In genomic region chr17:5592382-5592781, GRCh38 we compare ENCODE assay signal across 8 cellular contexts. TPM values are rescaled to one million over a fixed set of nuclear protein-coding genes. Genes with fewer than 3 reads are reported as not detected.
DNase-seq lines count a peak whose midpoint lies in the region; ATAC-seq and TF ChIP-seq lines count a peak whose summit lies in the region.

No MANE protein-coding gene starts in this region.

- no peaks in the 10 kb centered on the region for H3K9me3 Mint-ChIP-seq in neural crest cell
- no peaks in the 10 kb centered on the region for H3K9me3 Mint-ChIP-seq in activated naive CD4-positive, alpha-beta T cell treated with anti-CD3 and anti-CD28 coated beads for 36 hours

- H3K36me3 Mint-ChIP-seq in neural crest cell (ENCODE audit: low read depth): no peaks in the 10 kb centered on the region
- no peaks in the 10 kb centered on the region for H3K36me3 Mint-ChIP-seq in activated naive CD4-positive, alpha-beta T cell treated with anti-CD3 and anti-CD28 coated beads for 36 hours (ENCODE audit: low read depth)

- no peak overlapping the region for H3K4me3 Mint-ChIP-seq in neural crest cell
- H3K4me3 Mint-ChIP-seq in activated naive CD4-positive, alpha-beta T cell treated with anti-CD3 and anti-CD28 coated beads for 36 hours: no peak overlapping the region

- peaks cover 12% of the 10 kb centered on the region for H3K27me3 Mint-ChIP-seq in neural crest cell (ENCODE audit: low read depth)
- H3K27me3 Mint-ChIP-seq in activated naive CD4-positive, alpha-beta T cell treated with anti-CD3 and anti-CD28 coated beads for 36 hours (ENCODE audit: low read depth): peaks cover 13% of the 10 kb centered on the region

- peak; percentile 75 for TF ChIP-seq CTCF in neural crest cell (conservative IDR thresholded peaks at IDR 0.05)

- H3K4me1 Mint-ChIP-seq in neural crest cell: peaks cover under 1% of the 10 kb centered on the region
- H3K4me1 Mint-ChIP-seq in activated naive CD4-positive, alpha-beta T cell treated with anti-CD3 and anti-CD28 coated beads for 36 hours (ENCODE audit: low read depth): peaks cover 1% of the 10 kb centered on the region

- intact Hi-C loops in activated naive CD4-positive, alpha-beta T cell treated with anti-CD3 and anti-CD28 coated beads for 36 hours (cut with micrococcal nuclease): loop anchor here (1.0 to 5.0 kb wide), 2 partner anchors 115 to 685 kb away; no protein-coding TSS in a partner anchor

- CTCF ChIA-PET in activated naive CD4-positive, alpha-beta T cell treated with anti-CD3 and anti-CD28 coated beads for 36 hours (lab: Charles Lee): interaction anchor here (0.7 to 2.3 kb wide), 10 partner anchors 9 to 836 kb away, joined by 3 to 21 read pairs (median 4); no protein-coding TSS in a partner anchor

- DNase-seq in COR-L47 (lab: John Stamatoyannopoulos, UW) (peak; percentile 15), KG1 (lab: John Stamatoyannopoulos, UW) (peak; percentile 1), RKO (ENCODE audit: low spot score) (peak; percentile 53), neural crest cell (ENCODE audit: low read depth, low spot score) (no peak), COLO668 (lab: John Stamatoyannopoulos, UW; ENCODE audit: unreplicated experiment) (no peak)
- no peak for DNase-seq in activated naive CD4-positive, alpha-beta T cell treated with anti-CD3 and anti-CD28 coated beads for 36 hours

- no peak overlapping the region for H3K27ac Mint-ChIP-seq in neural crest cell (ENCODE audit: unreplicated experiment)
- no peak overlapping the region for H3K27ac Mint-ChIP-seq in activated naive CD4-positive, alpha-beta T cell treated with anti-CD3 and anti-CD28 coated beads for 36 hours

- ATAC-seq in esophagus mucosa (peak; percentile 38), HG03025 (IDR thresholded peaks at IDR 0.05; ENCODE audit: low FRiP score, unreplicated experiment) (no peak)

RNA-seq across cellular contexts. Expression of gene NLRP1, which starts 8.1 kb away (rescaled TPM):
- 11.2 TPM for total RNA-seq in esophagus mucosa
- 49.3 and 55.4 TPM in 2 replicates for total RNA-seq in neural crest cell
- total RNA-seq in activated naive CD4-positive, alpha-beta T cell treated with anti-CD3 and anti-CD28 coated beads for 36 hours: 10 to 100 TPM; 44.9 to 49.4 TPM

Comparison
In these comparisons a context has a peak if more than half of its experiments do, and no peak if none do; other contexts are left out.
1. DNase-seq: peak in COR-L47 (single experiment), KG1 (single experiment) and RKO (single experiment); none in neural crest cell (single experiment), activated naive CD4-positive, alpha-beta T cell treated with anti-CD3 and anti-CD28 coated beads for 36 hours (single experiment) and COLO668 (single experiment).